Comparison of ENCODE assay signal across 14 cellular contexts in genomic region chr12:119704065-119704747, GRCh38. TPM values are rescaled to one million over a fixed set of nuclear protein-coding genes. Genes with fewer than 3 reads are reported as not detected.
DNase-seq lines count a peak whose midpoint lies in the region; ATAC-seq, FAIRE-seq and TF ChIP-seq lines count a peak whose summit lies in the region.
"Had no signal": no experiment of that assay in that cellular context is flagged by ENCODE, and none has a peak within 500 bp of the region (broad histone marks: within the 10 kb centered on the region; RNA-seq: fewer than 3 reads in every experiment).

No MANE protein-coding gene starts in this region.

- CTCF ChIA-PET in HepG2 (lab: Yijun Ruan, JAX; ENCODE audit: low intra/inter-chr PET ratio, low total read pairs) (no interaction called here), HEK293T (lab: Yijun Ruan, JAX) (no interaction called here)

- no peaks in the 10 kb centered on the region for H4K20me1 ChIP-seq in HepG2 (ENCODE audit: insufficient read depth, low read length)

- H3K27me3 ChIP-seq in right lobe of liver, result no peaks in the 10 kb centered on the region
- H3K27me3 ChIP-seq in HepG2 (ENCODE audit: control insufficient read depth in 1 of 2, insufficient read depth in 2 of 2, low read length in 2 of 2), result no peaks in the 10 kb centered on the region
- H3K27me3 ChIP-seq in right cardiac atrium (ENCODE audit: control insufficient read depth, insufficient read depth), result no peaks in the 10 kb centered on the region
- H3K27me3 ChIP-seq in small intestine (ENCODE audit: control insufficient read depth in 2 of 2, insufficient read depth in 2 of 2, low read length in 2 of 2), result no peaks in the 10 kb centered on the region
- H3K27me3 ChIP-seq: tibial artery had no signal

- no peak for FAIRE-seq in HepG2 (lab: Jason Lieb, UNC)
- FAIRE-seq in small intestine (lab: Jason Lieb, UNC), result no peak
- FAIRE-seq: A549 had no signal

- TF ChIP-seq EP300 in HepG2 (IDR thresholded peaks at IDR 0.05; ENCODE audit: low read depth in 2 of 2, low read length in 2 of 2) (no peak), HepG2 (CRISPR knock-in tag; IDR thresholded peaks at IDR 0.05; ENCODE audit: borderline replicate concordance) (no peak)

- ATAC-seq in right lobe of liver, result peak in 3 of 4 donors; percentile 17 to 48 (median 38)
- no peak for ATAC-seq in HepG2
- peak; percentile 40 to 95 for ATAC-seq in right cardiac atrium
- no peak for ATAC-seq in HG02759 (IDR thresholded peaks at IDR 0.05; ENCODE audit: unreplicated experiment)
- ATAC-seq: A549; activated CD4-positive, alpha-beta T cell treated with anti-CD3 and anti-CD28 coated beads for 36 hours had no signal

- in situ Hi-C loops in HepG2 (cut with HindIII; ENCODE audit: extremely low pct_ligation_motif_present, low pct_unique_long_range_greater_than_20kb), result no loop called here

- 95% methylated on average over 11 of the region's 16 CpGs for WGBS in right lobe of liver (ENCODE audit: insufficient coverage, low coverage, low lambda C conversion rate, missing lambda C conversion rate)
- 95% methylated on average over 16 of the region's 16 CpGs for WGBS in HepG2 (ENCODE audit: low lambda C conversion rate)
- WGBS in right cardiac atrium, result 75% methylated on average over 16 of the region's 16 CpGs
- WGBS in small intestine, 3 donors, result 91 to 97% (median 95%) methylated on average over 16 of the region's 16 CpGs

- POLR2A ChIA-PET in HepG2 (lab: Yijun Ruan, JAX), result no interaction called here
- POLR2A ChIA-PET in HEK293T (lab: Yijun Ruan, JAX), result no interaction called here

- H3K9me3 ChIP-seq in right lobe of liver (no peaks in the 10 kb centered on the region), HepG2 (ENCODE audit: low read length) (no peaks in the 10 kb centered on the region), right cardiac atrium (ENCODE audit: control insufficient read depth, low read length) (no peaks in the 10 kb centered on the region), small intestine (ENCODE audit: control insufficient read depth, low read depth) (no peaks in the 10 kb centered on the region)
- H3K9me3 ChIP-seq: A549, tibial artery had no signal

- no peak for TF ChIP-seq POLR2A in right lobe of liver (IDR thresholded peaks at IDR 0.05)
- no peak for TF ChIP-seq POLR2A in HepG2 (IDR thresholded peaks at IDR 0.05; ENCODE audit: insufficient read depth in 1 of 2, low read depth in 2 of 2, low read length in 2 of 2)

- no peaks in the 10 kb centered on the region for H3K36me3 ChIP-seq in right lobe of liver
- H3K36me3 ChIP-seq in HepG2 (replicated peaks in 1 of 2; ENCODE audit: control insufficient read depth in 1 of 2, insufficient read depth in 2 of 2, low read length in 2 of 2), result peaks cover 7 to 23% of the 10 kb centered on the region in 2 experiments; a peak in 4 of 5 replicates
- H3K36me3 ChIP-seq in small intestine (ENCODE audit: control insufficient read depth in 2 of 2, insufficient read depth in 2 of 2, low read length in 2 of 2), result peaks cover 0 to 4% of the 10 kb centered on the region in 2 donors
- H3K36me3 ChIP-seq: tibial artery had no signal

- no peaks in the 10 kb centered on the region for H3K4me1 ChIP-seq in right lobe of liver
- H3K4me1 ChIP-seq in HepG2 (ENCODE audit: insufficient read depth, low read length), result no peaks in the 10 kb centered on the region
- no peaks in the 10 kb centered on the region for H3K4me1 ChIP-seq in right cardiac atrium (ENCODE audit: control insufficient read depth, insufficient read depth, low read length)
- H3K4me1 ChIP-seq in small intestine (ENCODE audit: control insufficient read depth in 2 of 2, insufficient read depth in 1 of 2, low read depth in 1 of 2, low read length in 1 of 2), result no peaks in the 10 kb centered on the region
- H3K4me1 ChIP-seq: A549, tibial artery had no signal

- DNase-seq in right lobe of liver, result no peak
- DNase-seq in HepG2 (ENCODE audit: low spot score), result no peak
- DNase-seq in astrocyte of the hippocampus (ENCODE audit: low read depth, low spot score), result peak; percentile 28
- peak; percentile 37 to 53 (median 50) for DNase-seq in right cardiac atrium
- DNase-seq in HEK293T (ENCODE audit: extremely low spot score), result no peak
- no peak for DNase-seq in NCI-H128 (lab: John Stamatoyannopoulos, UW; ENCODE audit: unreplicated experiment)
- no peak for DNase-seq in small intestine
- DNase-seq: activated CD4-positive, alpha-beta T cell treated with anti-CD3 and anti-CD28 coated beads for 36 hours; activated T-cell treated with anti-CD3 and anti-CD28 coated beads, Interleukin-2, amount 50 U/mL, for 24 hours; naive B cell; tibial artery had no signal

- intact Hi-C loops in right lobe of liver (cut with DNase I), result no loop called here
- intact Hi-C loops in HepG2 (cut with micrococcal nuclease; ENCODE audit: unreplicated experiment), result no loop called here
- intact Hi-C loops in right cardiac atrium (cut with DNase I), result loop anchor here in 1 of 4 donors (10.0 kb wide), 1 partner anchor 71 kb away; no protein-coding TSS in a partner anchor

- no TSS peak for BruUV-seq in HepG2 (replicated peaks; lab: Mats Ljungman, UMichigan)

- no peak overlapping the region for H3K4me2 ChIP-seq in HepG2 (ENCODE audit: low read depth, low read length)
- H3K4me2 ChIP-seq: A549, smooth muscle cell had no signal

- no peak overlapping the region for H3K4me3 ChIP-seq in right lobe of liver
- no peak overlapping the region for H3K4me3 ChIP-seq in HepG2 (replicated peaks in 1 of 3; ENCODE audit: insufficient read depth in 1 of 3, low read depth in 2 of 3, low read length in 3 of 3)
- no peak overlapping the region for H3K4me3 ChIP-seq in right cardiac atrium (ENCODE audit: low read length)
- H3K4me3 ChIP-seq in small intestine (ENCODE audit: low read depth in 1 of 2, low read length in 2 of 2), result no peak overlapping the region
- H3K4me3 ChIP-seq: A549, smooth muscle cell, tibial artery had no signal

- TF ChIP-seq CTCF in right lobe of liver (IDR thresholded peaks at IDR 0.05) (no peak), HepG2 (CRISPR knock-in tag; IDR thresholded peaks at IDR 0.05) (no peak)

- no peak overlapping the region for H3K9ac ChIP-seq in HepG2 (ENCODE audit: insufficient read depth, low read depth, low read length)

- no peak overlapping the region for H2AFZ ChIP-seq in HepG2 (ENCODE audit: low read length)

- no peak for TF ChIP-seq RAD21 in HepG2 (CRISPR knock-in tag; IDR thresholded peaks at IDR 0.05)

- no peaks in the 10 kb centered on the region for H3K79me2 ChIP-seq in HepG2 (ENCODE audit: insufficient read depth, low read length)

- H3K27ac ChIP-seq in right lobe of liver, result no peak overlapping the region
- no peak overlapping the region for H3K27ac ChIP-seq in HepG2 (ENCODE audit: extremely low read length, insufficient read depth, low read length)
- no peak overlapping the region for H3K27ac ChIP-seq in right cardiac atrium (ENCODE audit: low read length)
- H3K27ac ChIP-seq in small intestine (ENCODE audit: low read depth in 1 of 2, low read length in 1 of 2), result no peak overlapping the region
- H3K27ac ChIP-seq: A549, tibial artery had no signal

TF ChIP-seq in HepG2, 621 proteins besides CTCF, POLR2A, EP300 and RAD21 (continues in another document):
- TF ChIP-seq SRSF1 (optimal IDR thresholded peaks at IDR 0.05; ENCODE audit: low read depth, low read length) (no peak), MIXL1 (CRISPR knock-in tag; IDR thresholded peaks at IDR 0.05) (no peak), FOXK2 (IDR thresholded peaks at IDR 0.05) (no peak), MZF1 (CRISPR knock-in tag; IDR thresholded peaks at IDR 0.05; ENCODE audit: borderline replicate concordance) (no peak), ATF7 (IDR thresholded peaks at IDR 0.05) (no peak), ATF7 (CRISPR knock-in tag; IDR thresholded peaks at IDR 0.05) (no peak), MIER3 (CRISPR knock-in tag; IDR thresholded peaks at IDR 0.05; ENCODE audit: borderline replicate concordance) (no peak)

TF ChIP-seq in HEK293T, 16 proteins besides CTCF, POLR2A, EP300 and RAD21 (continues in another document):
- TF ChIP-seq CTBP1 (IDR thresholded peaks at IDR 0.05; ENCODE audit: borderline replicate concordance), result no peak
- TF ChIP-seq TARDBP (IDR thresholded peaks at IDR 0.05), result no peak
- TF ChIP-seq FOXA1 (IDR thresholded peaks at IDR 0.05), result no peak
- TF ChIP-seq LEF1 (IDR thresholded peaks at IDR 0.05; ENCODE audit: borderline replicate concordance), result no peak
- TF ChIP-seq HDGF (IDR thresholded peaks at IDR 0.05; ENCODE audit: borderline replicate concordance), result no peak
- TF ChIP-seq SUZ12 (IDR thresholded peaks at IDR 0.05), result no peak
- TF ChIP-seq NFRKB (IDR thresholded peaks at IDR 0.05), result no peak
- no peak for TF ChIP-seq ZNF384 (IDR thresholded peaks at IDR 0.05)
- no peak for TF ChIP-seq BHLHE40 (IDR thresholded peaks at IDR 0.05; ENCODE audit: borderline replicate concordance)
- TF ChIP-seq FOXK2 (IDR thresholded peaks at IDR 0.05), result no peak
- no peak for TF ChIP-seq FOXM1 (IDR thresholded peaks at IDR 0.05; ENCODE audit: borderline replicate concordance)

RNA-seq across cellular contexts. Expression of gene PRKAB1, which starts 36.3 kb away (rescaled TPM):
- total RNA-seq in right lobe of liver (10 to 100 TPM in 4 of 6 experiments, 1 to 10 TPM in 2; 8.2 to 17.1 (median 10.3) TPM), HepG2 (2016; rRNA removed; fragmentation: Illumina TruSeq; extraction: Trizol) (25.4 and 28.4 TPM in 2 replicates), right cardiac atrium (10 to 100 TPM in 3 of 4 donors, 1 to 10 TPM in 1; 9.8 to 16.3 (median 14.1) TPM)
- 7.2 and 8.3 TPM in 2 replicates for total RNA-seq in HepG2 (2016; cell fraction: cytosol; rRNA removed; fragmentation: Illumina TruSeq; extraction: Trizol; ENCODE audit: low read depth)
- total RNA-seq in HepG2 (2016; cell fraction: insoluble cytoplasmic fraction; rRNA removed; fragmentation: Illumina TruSeq; extraction: Trizol), result 24.7 and 27.3 TPM in 2 replicates
- total RNA-seq in HepG2 (2016; cell fraction: membrane; rRNA removed; fragmentation: Illumina TruSeq; extraction: Trizol), result 22.4 and 23.1 TPM in 2 replicates
- 28.4 and 31.7 TPM in 2 replicates for total RNA-seq in HepG2 (2016; cell fraction: nucleus; rRNA removed; fragmentation: Illumina TruSeq; extraction: Trizol)
- polyA plus RNA-seq in HepG2 (2011; rRNA removed) (35.5 and 36.0 TPM in 2 replicates), right cardiac atrium (10.5 TPM), small intestine (10 to 100 TPM; 32.3 to 70.2 (median 66.7) TPM)
- polyA plus RNA-seq in HepG2 (2011; cell fraction: cytosol; rRNA removed), result 18.2 and 22.4 TPM in 2 replicates
- polyA plus RNA-seq in HepG2 (2011; cell fraction: nucleus; rRNA removed), result 37.3 and 45.3 TPM in 2 replicates
- polyA plus RNA-seq in HepG2 (2012), result 24.3 and 27.4 TPM in 2 replicates
- polyA plus RNA-seq in HepG2 (2016; cell fraction: cytosol; fragmentation: Illumina TruSeq; extraction: Trizol; ENCODE audit: low read depth), result 7.7 and 7.9 TPM in 2 replicates
- 29.5 and 33.6 TPM in 2 replicates for polyA plus RNA-seq in HepG2 (2016; cell fraction: insoluble cytoplasmic fraction; fragmentation: Illumina TruSeq; extraction: Trizol; ENCODE audit: low read depth)
- polyA plus RNA-seq in HepG2 (2016; cell fraction: membrane; fragmentation: Illumina TruSeq; extraction: Trizol; ENCODE audit: low read depth), result 15.0 and 16.9 TPM in 2 replicates
- polyA plus RNA-seq in HepG2 (2016; cell fraction: nucleus; fragmentation: Illumina TruSeq; extraction: Trizol; ENCODE audit: insufficient read depth, low read depth), result 46.1 and 56.3 TPM in 2 replicates
- 29.1 and 36.9 TPM in 2 replicates for polyA minus RNA-seq in HepG2 (2011; rRNA and poly(A)+ RNA removed; ENCODE audit: low replicate concordance)
- polyA minus RNA-seq in HepG2 (2011; cell fraction: cytosol; rRNA and poly(A)+ RNA removed), result 16.0 and 23.4 TPM in 2 replicates
- polyA minus RNA-seq in HepG2 (2011; cell fraction: nucleus; rRNA and poly(A)+ RNA removed), result 36.9 and 50.9 TPM in 2 replicates

Comparison
In these comparisons a context has a peak if more than half of its experiments do, and no peak if none do; other contexts are left out.
1. ATAC-seq: peak in right lobe of liver (3 of 4) and right cardiac atrium (2 of 2); none in HepG2 (single experiment) and HG02759 (single experiment).
2. DNase-seq: peak in astrocyte of the hippocampus (single experiment) and right cardiac atrium (3 of 3); none in right lobe of liver (0 of 3), HepG2 (single experiment), HEK293T (single experiment), NCI-H128 (single experiment) and small intestine (single experiment).